ENCODE assay signal across 8 cellular contexts in the genomic region with DNA sequence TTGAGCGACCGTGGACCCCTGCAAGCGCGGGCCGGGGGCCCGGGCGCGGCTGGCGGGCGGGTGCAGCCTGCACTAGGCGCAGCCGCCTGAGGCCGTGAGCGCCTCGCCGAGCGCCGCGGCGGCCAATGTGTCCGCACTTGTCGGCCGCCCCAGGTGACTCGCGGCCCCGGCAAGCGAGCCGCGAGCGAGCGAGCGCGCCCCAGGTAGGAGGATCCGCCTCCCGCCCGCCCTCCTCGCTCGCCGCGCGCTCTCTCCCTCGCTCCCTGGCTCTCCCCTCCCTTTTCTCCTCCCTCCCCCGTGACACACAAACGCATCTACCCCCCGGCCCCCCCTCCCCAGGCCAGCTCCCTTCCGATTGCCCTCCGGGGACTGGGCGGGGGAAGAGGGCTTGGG. TPM values are rescaled to one million over a fixed set of nuclear protein-coding genes. Genes with fewer than 3 reads are reported as not detected.
DNase-seq lines count a peak whose midpoint lies in the region; ATAC-seq and TF ChIP-seq lines count a peak whose summit lies in the region.

A gene (minus strand): TSS at position 160 of the 393 bp plus-strand sequence. CDS start 408 bp downstream, outside the sequence.

- no peak for TF ChIP-seq CTCF in left ventricle myocardium inferior (IDR thresholded peaks at IDR 0.05; ENCODE audit: borderline replicate concordance)

- no peaks in the 10 kb centered on the region for H3K36me3 ChIP-seq in left ventricle myocardium inferior
- H3K36me3 ChIP-seq in iPS-20b (ENCODE audit: insufficient read depth, low read depth, low read length), result no peaks in the 10 kb centered on the region
- no peaks in the 10 kb centered on the region for H3K36me3 ChIP-seq in urinary bladder (ENCODE audit: insufficient read depth)

- peaks cover 26 to 39% of the 10 kb centered on the region in 2 donors for H3K27me3 Mint-ChIP-seq in T-cell

- POLR2A ChIA-PET in T-cell (lab: Charles Lee), result no interaction called here

- WGBS in urinary bladder, result under 1% methylated on average over 48 of the region's 48 CpGs

- peaks cover 72% of the 10 kb centered on the region for H3K27me3 ChIP-seq in left ventricle myocardium inferior (ENCODE audit: low read depth)
- H3K27me3 ChIP-seq in iPS-20b (ENCODE audit: insufficient read depth, low read length), result peaks cover 85% of the 10 kb centered on the region

- no peak within 1 kb of the TSS for H3K9ac ChIP-seq in iPS-20b (ENCODE audit: low read depth, low read length)

- intact Hi-C loops in left ventricle myocardium inferior (cut with micrococcal nuclease), result no loop called here
- intact Hi-C loops in left cardiac atrium (cut with DNase I), result no loop called here

- CTCF ChIA-PET in T-cell (lab: Charles Lee), result interaction anchor here in 1 of 2 donors (0.5 kb wide), 1 partner anchor 697 kb away, joined by 3 read pairs; no protein-coding TSS in a partner anchor

- H3K4me3 Mint-ChIP-seq in T-cell, result peak within 1 kb of the TSS; percentile 51 to 64 (median 57)

- H3K9me3 Mint-ChIP-seq in T-cell, result no peaks in the 10 kb centered on the region

- no peak within 1 kb of the TSS for H3K27ac Mint-ChIP-seq in T-cell

- DNase-seq in left ventricle myocardium inferior, result no peak
- no peak for DNase-seq in left cardiac atrium
- DNase-seq in T-cell, result peak in 7 of 34 experiments; percentile 11 to 19 (median 17)
- no peak for DNase-seq in KG1 (lab: John Stamatoyannopoulos, UW)
- DNase-seq in stimulated activated CD4-positive, alpha-beta T cell treated with anti-CD3 and anti-CD28 coated beads, Interleukin-2, amount 100 ng/mL, for 24 hours, result no peak

- H3K36me3 Mint-ChIP-seq in T-cell, result no peaks in the 10 kb centered on the region

- no peaks in the 10 kb centered on the region for H3K9me3 ChIP-seq in left ventricle myocardium inferior (replicated peaks)
- H3K9me3 ChIP-seq in iPS-20b (ENCODE audit: insufficient read depth, low read depth, low read length), result peaks cover 13% of the 10 kb centered on the region

- peaks cover 0 to 26% (median 16%) of the 10 kb centered on the region in 3 donors for H3K4me1 Mint-ChIP-seq in T-cell

- H3K4me3 ChIP-seq in left ventricle myocardium inferior (peak within 1 kb of the TSS; percentile 75), iPS-20b (ENCODE audit: low read length) (peak within 1 kb of the TSS; percentile 24; the same call in 1 of the 2 replicates), urinary bladder (ENCODE audit: low read depth, low read length) (peak within 1 kb of the TSS; percentile 38)

- peaks cover 40% of the 10 kb centered on the region for H3K4me1 ChIP-seq in left ventricle myocardium inferior
- H3K4me1 ChIP-seq in iPS-20b (ENCODE audit: insufficient read depth, low read length), result no peaks in the 10 kb centered on the region; the same call in 1 of the 2 replicates
- no peaks in the 10 kb centered on the region for H3K4me1 ChIP-seq in urinary bladder (ENCODE audit: insufficient read depth)

- ATAC-seq in left cardiac atrium (no peak), T-cell (replicated peaks in 1 of 4) (no peak), HG03097 (IDR thresholded peaks at IDR 0.05; ENCODE audit: low FRiP score, unreplicated experiment) (no peak)

- H3K27ac ChIP-seq in left ventricle myocardium inferior (replicated peaks) (no peak within 1 kb of the TSS), iPS-20b (ENCODE audit: low read length) (no peak within 1 kb of the TSS), urinary bladder (ENCODE audit: low read depth) (peak within 1 kb of the TSS; percentile 33)

RNA-seq across cellular contexts. Expression of the gene that starts here (rescaled TPM):
- total RNA-seq in left ventricle myocardium inferior, result not detected
- total RNA-seq in left cardiac atrium, result not detected
- total RNA-seq in T-cell, result under 1 TPM in 1 of 5 donors, not detected in 4; 0.15 TPM
- total RNA-seq in urinary bladder, result 3.1 TPM
- 4.1 TPM for polyA plus RNA-seq in urinary bladder

Comparison
In these comparisons a context has a peak if more than half of its experiments do, and no peak if none do; other contexts are left out.
1. H3K4me3 ChIP-seq: peak in every context shown above with its lines; median percentile 75 in left ventricle myocardium inferior; 38 in urinary bladder; 24 in iPS-20b.